10 cellular contexts compared by ENCODE assay signal in genomic region chr12:52217223-52217622, GRCh38. TPM values are rescaled to one million over a fixed set of nuclear protein-coding genes. Genes with fewer than 3 reads are reported as not detected.
DNase-seq lines count a peak whose midpoint lies in the region; ATAC-seq, FAIRE-seq and TF ChIP-seq lines count a peak whose summit lies in the region.
"Had no signal": no experiment of that assay in that cellular context is flagged by ENCODE, and none has a peak within 500 bp of the region (broad histone marks: within the 10 kb centered on the region; RNA-seq: fewer than 3 reads in every experiment).

No MANE protein-coding gene starts in this region.

- H3K9me3 Mint-ChIP-seq in natural killer cell = no peaks in the 10 kb centered on the region
- H3K9me3 Mint-ChIP-seq: activated T-cell treated with anti-CD3 and anti-CD28 coated beads, Interleukin-2, amount 50 U/mL, for 24 hours; T-helper 1 cell treated with Interleukin-12 subunit alpha and Interleukin-12 subunit beta and Interleukin-4 antibody, amounts not matched to agents 30 μg/mL and 1 μg/mL, for 36 hours had no signal

- no peak overlapping the region for H3K4me3 Mint-ChIP-seq in natural killer cell
- H3K4me3 Mint-ChIP-seq: activated T-cell treated with anti-CD3 and anti-CD28 coated beads, Interleukin-2, amount 50 U/mL, for 24 hours; T-helper 1 cell treated with Interleukin-12 subunit alpha and Interleukin-12 subunit beta and Interleukin-4 antibody, amounts not matched to agents 30 μg/mL and 1 μg/mL, for 36 hours had no signal

- TF ChIP-seq RAD21 in A549 (conservative IDR thresholded peaks at IDR 0.05 in 1 of 2, IDR thresholded peaks at IDR 0.05 in 1 of 2) (no peak), Ishikawa (IDR thresholded peaks at IDR 0.05; ENCODE audit: low read depth) (peak; percentile 60)

- H3K4me1 Mint-ChIP-seq in natural killer cell = peaks cover 0 to 8% of the 10 kb centered on the region in 2 donors

- H3K4me2 ChIP-seq in A549 = peak overlapping the region; percentile 59
- H3K4me2 ChIP-seq in mammary epithelial cell (ENCODE audit: insufficient read depth, low read depth, low read length) = peak overlapping the region; percentile 49

- no peaks in the 10 kb centered on the region for H3K9me3 ChIP-seq in A549
- no peaks in the 10 kb centered on the region for H3K9me3 ChIP-seq in mammary epithelial cell (replicated peaks; ENCODE audit: insufficient read depth, low read length)
- no peaks in the 10 kb centered on the region for H3K9me3 ChIP-seq in lower lobe of right lung

- H3K79me2 ChIP-seq in mammary epithelial cell (ENCODE audit: insufficient read depth, low read length) = no peaks in the 10 kb centered on the region

- no peak overlapping the region for H3K9ac ChIP-seq in mammary epithelial cell (ENCODE audit: insufficient read depth, low read length)

- BruUV-seq in mammary epithelial cell (replicated peaks; lab: Mats Ljungman, UMichigan) = no TSS peak

- H3K36me3 ChIP-seq in mammary epithelial cell (ENCODE audit: insufficient read depth, low read length) (no peaks in the 10 kb centered on the region), lower lobe of right lung (no peaks in the 10 kb centered on the region)

- TF ChIP-seq POLR2A in A549 (IDR thresholded peaks at IDR 0.05; ENCODE audit: low read length) = no peak

- H3K4me1 ChIP-seq in A549 = peaks cover 83% of the 10 kb centered on the region
- peaks cover 64% of the 10 kb centered on the region for H3K4me1 ChIP-seq in mammary epithelial cell (ENCODE audit: insufficient read depth, low read length)
- H3K4me1 ChIP-seq in lower lobe of right lung = peaks cover 25% of the 10 kb centered on the region

- no peak overlapping the region for H2AFZ ChIP-seq in mammary epithelial cell (ENCODE audit: low read depth, low read length)

- no peak overlapping the region for H3K4me3 ChIP-seq in A549
- no peak overlapping the region for H3K4me3 ChIP-seq in mammary epithelial cell (replicated peaks in 1 of 3; ENCODE audit: insufficient read depth in 1 of 3, low read depth in 2 of 3, low read length in 3 of 3)
- no peak overlapping the region for H3K4me3 ChIP-seq in lower lobe of right lung

- ATAC-seq in A549 = peak in 1 of 2 experiments; percentile 44; a peak in 3 of 6 replicates
- ATAC-seq in lower lobe of right lung = peak; percentile 61 to 64
- no peak for ATAC-seq in natural killer cell

- peak in 1 of 2 experiments; percentile 75 for DNase-seq in A549 (ENCODE audit: low read depth in 1 of 2, low spot score in 1 of 2)
- DNase-seq in mammary epithelial cell = peak; percentile 91
- peak; percentile 89 for DNase-seq in lower lobe of right lung
- no peak for DNase-seq in activated CD4-positive, alpha-beta T cell treated with anti-CD3 and anti-CD28 coated beads for 4 hours
- DNase-seq in stimulated activated naive CD4-positive, alpha-beta T cell (lab: John Stamatoyannopoulos, UW) = no peak
- no peak for DNase-seq in natural killer cell
- no peak for DNase-seq in stimulated activated CD8-positive, alpha-beta memory T cell treated with anti-CD3 and anti-CD28 coated beads, Interleukin-4, amount 100 ng/mL, for 48 hours
- DNase-seq: activated T-cell treated with anti-CD3 and anti-CD28 coated beads, Interleukin-2, amount 50 U/mL, for 24 hours had no signal

- H3K36me3 Mint-ChIP-seq in natural killer cell = no peaks in the 10 kb centered on the region

- intact Hi-C loops in mammary epithelial cell (cut with micrococcal nuclease) = loop anchor here (10.0 kb wide), 1 partner anchor 658 kb away; no protein-coding TSS in a partner anchor
- intact Hi-C loops in lower lobe of right lung (cut with DNase I) = no loop called here
- intact Hi-C loops in natural killer cell (cut with micrococcal nuclease) = no loop called here

- in situ Hi-C loops in mammary epithelial cell (cut with MboI; ENCODE audit: low sequenced_read_pairs in 2 of 2) = no loop called here

- H3K27ac Mint-ChIP-seq in natural killer cell = no peak overlapping the region
- H3K27ac Mint-ChIP-seq: activated T-cell treated with anti-CD3 and anti-CD28 coated beads, Interleukin-2, amount 50 U/mL, for 24 hours; T-helper 1 cell treated with Interleukin-12 subunit alpha and Interleukin-12 subunit beta and Interleukin-4 antibody, amounts not matched to agents 30 μg/mL and 1 μg/mL, for 36 hours had no signal

- no peak for TF ChIP-seq EP300 in A549 (IDR thresholded peaks at IDR 0.05)
- peak; percentile 98 for TF ChIP-seq EP300 in Ishikawa (IDR thresholded peaks at IDR 0.05; ENCODE audit: borderline replicate concordance)

- H3K27me3 Mint-ChIP-seq in natural killer cell (ENCODE audit: low read depth in 2 of 2) = peaks cover 22 to 24% of the 10 kb centered on the region in 2 donors

- TF ChIP-seq CTCF in A549 (IDR thresholded peaks at IDR 0.05) (no peak), mammary epithelial cell (conservative IDR thresholded peaks at IDR 0.05 in 1 of 2, IDR thresholded peaks at IDR 0.05 in 1 of 2; ENCODE audit: extremely low read depth in 1 of 2, insufficient read depth in 1 of 2, low read depth in 1 of 2, low read length in 2 of 2) (no peak), lower lobe of right lung (IDR thresholded peaks at IDR 0.05) (no peak), natural killer cell (IDR thresholded peaks at IDR 0.05) (no peak)

- 5% methylated on average over 5 of the region's 5 CpGs for WGBS in A549 (ENCODE audit: missing lambda C conversion rate)
- 0% methylated on average over 2 of the region's 5 CpGs for WGBS in mammary epithelial cell (ENCODE audit: low coverage, missing lambda C conversion rate)

- no peaks in the 10 kb centered on the region for H4K20me1 ChIP-seq in mammary epithelial cell (ENCODE audit: insufficient read depth, low read length)

- dilution Hi-C loops in mammary epithelial cell (cut with HindIII; ENCODE audit: low sequenced_read_pairs) = loop anchor here (10.0 kb wide), 1 partner anchor 288 kb away; no protein-coding TSS in a partner anchor

- FAIRE-seq in A549 (lab: Jason Lieb, UNC) = no peak

- CTCF ChIA-PET in A549 (lab: Yijun Ruan, JAX) = interaction anchor here (2.5 to 14.1 kb wide), 4 partner anchors 6 to 663 kb away, joined by 7 to 175 read pairs (median 16); no protein-coding TSS in a partner anchor
- CTCF ChIA-PET in mammary epithelial cell (lab: Charles Lee; ENCODE audit: low non-redundant PET) = no interaction called here

- POLR2A ChIA-PET in A549 (lab: Yijun Ruan, JAX) = no interaction called here

- no peaks in the 10 kb centered on the region for H3K27me3 ChIP-seq in mammary epithelial cell (ENCODE audit: insufficient read depth, low read length)
- H3K27me3 ChIP-seq in lower lobe of right lung (ENCODE audit: low read depth) = peaks cover 4% of the 10 kb centered on the region

- H3K27ac ChIP-seq in A549 = peak overlapping the region; percentile 89 to 96
- H3K27ac ChIP-seq in mammary epithelial cell (ENCODE audit: insufficient read depth, low read depth, low read length) = peak overlapping the region; percentile 66
- H3K27ac ChIP-seq in lower lobe of right lung = peak overlapping the region; percentile 18

TF ChIP-seq in A549, 52 proteins besides CTCF, POLR2A, EP300 and RAD21 (continues in another document):
- TF ChIP-seq MAX (IDR thresholded peaks at IDR 0.05) (peak; percentile 81), GATA3 (IDR thresholded peaks at IDR 0.05; ENCODE audit: borderline replicate concordance) (no peak), SMC3 (IDR thresholded peaks at IDR 0.05) (0 out of 3 replicates have a peak, but pooled peaks have one; percentile 7)

TF ChIP-seq in Ishikawa, 13 proteins besides CTCF, POLR2A, EP300 and RAD21 (continues in another document):
- peak; percentile 71 for TF ChIP-seq CEBPB (IDR thresholded peaks at IDR 0.05)
- TF ChIP-seq TCF12 (IDR thresholded peaks at IDR 0.05; ENCODE audit: low read depth) = peak; percentile 98
- TF ChIP-seq NFIC (IDR thresholded peaks at IDR 0.05) = peak; percentile 100
- TF ChIP-seq TEAD4 (IDR thresholded peaks at IDR 0.05) = peak; percentile 96
- peak; percentile 95 for TF ChIP-seq FOXM1 (IDR thresholded peaks at IDR 0.05; ENCODE audit: borderline replicate concordance, low read depth)
- TF ChIP-seq CREB1 (IDR thresholded peaks at IDR 0.05; ENCODE audit: low read depth) = no peak; the same call in 1 of the 2 replicates
- peak; percentile 88 for TF ChIP-seq ZBTB7A (IDR thresholded peaks at IDR 0.05; ENCODE audit: low read depth)

RNA-seq across cellular contexts. Expression of gene KRT7, which starts 15.8 kb away (rescaled TPM):
- polyA plus RNA-seq in A549 (2011; rRNA removed) (2,033 and 2,623 TPM in 2 replicates), A549 (2017; fragmentation: RNase III; extraction: RNeasy Plus Mini Kit Qiagen cat#74134 plus additional on column Dnase treatment) (3,055 to 3,652 TPM (median 3,189 TPM) in 3 replicates), mammary epithelial cell (3,281 TPM)
- polyA plus RNA-seq in A549 (2012; cell fraction: cytosol; rRNA removed) = 5,680 and 6,103 TPM in 2 replicates
- polyA plus RNA-seq in A549 (2012; cell fraction: nucleus; rRNA removed) = 6,979 and 9,418 TPM in 2 replicates
- 2,472 and 2,922 TPM in 2 replicates for polyA minus RNA-seq in A549 (2011; rRNA and poly(A)+ RNA removed)
- total RNA-seq in mammary epithelial cell (1,000 to 10,000 TPM; 2,215 to 3,387 TPM), lower lobe of right lung (257 TPM), natural killer cell (under 1 TPM in 1 of 3 donors, not detected in 2; 0.54 TPM)
- polyA minus RNA-seq in mammary epithelial cell = 4,390 TPM

RNA-seq across cellular contexts. Expression of gene KRT80, which starts 25.4 kb away (rescaled TPM):
- 59.8 and 63.1 TPM in 2 replicates for polyA plus RNA-seq in A549 (2011; rRNA removed)
- polyA plus RNA-seq in A549 (2012; cell fraction: cytosol; rRNA removed) = 62.9 and 86.5 TPM in 2 replicates
- 87.4 and 102 TPM in 2 replicates for polyA plus RNA-seq in A549 (2012; cell fraction: nucleus; rRNA removed)
- 38.3 to 56.4 TPM (median 46.0 TPM) in 3 replicates for polyA plus RNA-seq in A549 (2017; fragmentation: RNase III; extraction: RNeasy Plus Mini Kit Qiagen cat#74134 plus additional on column Dnase treatment)
- 76.5 and 77.5 TPM in 2 replicates for polyA minus RNA-seq in A549 (2011; rRNA and poly(A)+ RNA removed)
- total RNA-seq in mammary epithelial cell = 1 to 10 TPM; 1.8 to 2.7 TPM
- polyA plus RNA-seq in mammary epithelial cell = 1.2 TPM
- polyA minus RNA-seq in mammary epithelial cell = not detected
- 3.0 TPM for total RNA-seq in lower lobe of right lung
- not detected for total RNA-seq in natural killer cell

RNA-seq across cellular contexts. Expression of gene KRT86, which starts 57.2 kb away (rescaled TPM):
- 23.5 and 43.0 TPM in 2 replicates for polyA plus RNA-seq in A549 (2011; rRNA removed)
- polyA plus RNA-seq in A549 (2012; cell fraction: cytosol; rRNA removed) = 10.6 and 13.1 TPM in 2 replicates
- polyA plus RNA-seq in A549 (2012; cell fraction: nucleus; rRNA removed) = 73.1 and 148 TPM in 2 replicates
- 331 to 441 TPM (median 378 TPM) in 3 replicates for polyA plus RNA-seq in A549 (2017; fragmentation: RNase III; extraction: RNeasy Plus Mini Kit Qiagen cat#74134 plus additional on column Dnase treatment)
- 4.4 and 5.3 TPM in 2 replicates for polyA minus RNA-seq in A549 (2011; rRNA and poly(A)+ RNA removed)
- 10 to 100 TPM in 1 of 2 donors, 1 to 10 TPM in 1; 6.3 to 34.9 TPM for total RNA-seq in mammary epithelial cell
- polyA plus RNA-seq in mammary epithelial cell = 8.6 TPM
- 0.72 TPM for polyA minus RNA-seq in mammary epithelial cell
- 0.74 TPM for total RNA-seq in lower lobe of right lung
- total RNA-seq in natural killer cell = 1 to 10 TPM; 2.0 to 3.6 (median 2.7) TPM

Comparison
In these comparisons a context has a peak if more than half of its experiments do, and no peak if none do; other contexts are left out.
1. ATAC-seq: peak in lower lobe of right lung (2 of 2); none in natural killer cell (0 of 3).
2. DNase-seq: peak in mammary epithelial cell (single experiment) and lower lobe of right lung (single experiment); none in activated CD4-positive, alpha-beta T cell treated with anti-CD3 and anti-CD28 coated beads for 4 hours (0 of 2), stimulated activated naive CD4-positive, alpha-beta T cell (0 of 6), natural killer cell (single experiment) and stimulated activated CD8-positive, alpha-beta memory T cell treated with anti-CD3 and anti-CD28 coated beads, Interleukin-4, amount 100 ng/mL, for 48 hours (single experiment).
3. H3K27ac ChIP-seq: peak in every context shown above with its lines; median percentile 92 in A549; 66 in mammary epithelial cell; 18 in lower lobe of right lung.
4. RNA of gene KRT7, which starts 15.8 kb away (total RNA-seq): 2,215 to 3,387 TPM in mammary epithelial cell and 257 TPM in lower lobe of right lung (single experiment); 0.54 TPM in natural killer cell; every median in the first group is over 100 times any median in the second.